In genomic region chr2:158953454-158953853, GRCh38 we compare ENCODE assay signal across 12 cellular contexts. TPM values are rescaled to one million over a fixed set of nuclear protein-coding genes. Genes with fewer than 3 reads are reported as not detected.
DNase-seq lines count a peak whose midpoint lies in the region; TF ChIP-seq lines count a peak whose summit lies in the region.
"Had no signal": no experiment of that assay in that cellular context is flagged by ENCODE, and none has a peak within 500 bp of the region (broad histone marks: within the 10 kb centered on the region; RNA-seq: fewer than 3 reads in every experiment).

No MANE protein-coding gene starts in this region.

- H3K9me3 Mint-ChIP-seq in nephron, result peaks cover 3% of the 10 kb centered on the region
- H3K9me3 Mint-ChIP-seq: activated T-cell treated with anti-CD3 and anti-CD28 coated beads, Interleukin-2, amount 50 U/mL, for 72 hours had no signal

- CTCF ChIA-PET in A673 (lab: Charles Lee), result interaction anchor here (0.5 kb wide), 1 partner anchor 16 kb away, joined by 4 read pairs; no protein-coding TSS in a partner anchor

- no peak for TF ChIP-seq CTCF in A673 (conservative IDR thresholded peaks at IDR 0.05; ENCODE audit: low read depth, low read length)
- no peak for TF ChIP-seq CTCF in nephron (IDR thresholded peaks at IDR 0.05; ENCODE audit: unreplicated experiment in 3 of 3)

- peaks cover 13% of the 10 kb centered on the region for H3K4me1 ChIP-seq in A673 (ENCODE audit: insufficient read depth, low read length, poor library complexity, severe bottlenecking)
- H3K4me1 ChIP-seq in duodenal mucosa (ENCODE audit: control insufficient read depth in 1 of 2, insufficient read depth in 2 of 2, low read length in 2 of 2), result peaks cover 6 to 14% of the 10 kb centered on the region in 2 donors
- H3K4me1 ChIP-seq in effector memory CD4-positive, alpha-beta T cell (ENCODE audit: control insufficient read depth, insufficient read depth, low read length, poor library complexity, severe bottlenecking), result no peaks in the 10 kb centered on the region

- no peaks in the 10 kb centered on the region for H3K36me3 Mint-ChIP-seq in nephron (ENCODE audit: low read depth)

- H3K27me3 ChIP-seq in A673 (replicated peaks; ENCODE audit: insufficient read depth, low read depth, low read length, poor library complexity) (no peaks in the 10 kb centered on the region), duodenal mucosa (ENCODE audit: control insufficient read depth in 1 of 2, insufficient read depth in 2 of 2, low read length in 2 of 2) (no peaks in the 10 kb centered on the region)
- H3K27me3 ChIP-seq in effector memory CD4-positive, alpha-beta T cell (replicated peaks; ENCODE audit: control insufficient read depth, insufficient read depth, low read length, poor library complexity, severe bottlenecking), result no peaks in the 10 kb centered on the region

- H3K36me3 ChIP-seq in A673 (ENCODE audit: insufficient read depth, low read length, poor library complexity, severe bottlenecking), result no peaks in the 10 kb centered on the region
- H3K36me3 ChIP-seq in duodenal mucosa (ENCODE audit: control insufficient read depth in 1 of 2, insufficient read depth in 2 of 2, low read length in 2 of 2), result no peaks in the 10 kb centered on the region
- no peaks in the 10 kb centered on the region for H3K36me3 ChIP-seq in effector memory CD4-positive, alpha-beta T cell (ENCODE audit: control insufficient read depth, insufficient read depth, low read length)

- no peaks in the 10 kb centered on the region for H3K27me3 Mint-ChIP-seq in nephron (ENCODE audit: low read depth)

- H3K4me1 Mint-ChIP-seq in nephron, result peaks cover 40% of the 10 kb centered on the region

- H3K27ac Mint-ChIP-seq in nephron, result peak overlapping the region; percentile 96 to 98 (median 98)
- H3K27ac Mint-ChIP-seq: activated T-cell treated with anti-CD3 and anti-CD28 coated beads, Interleukin-2, amount 50 U/mL, for 72 hours; naive thymus-derived CD4-positive, alpha-beta T cell had no signal

- BruUV-seq in A673 (replicated peaks; lab: Mats Ljungman, UMichigan), result no TSS peak

- peak overlapping the region in 1 of 2 donors; percentile 14 for H3K9ac ChIP-seq in duodenal mucosa (ENCODE audit: low read depth in 1 of 2, low read length in 2 of 2)

- no peak overlapping the region for H3K4me3 ChIP-seq in A673 (ENCODE audit: low read depth, low read length, poor library complexity, severe bottlenecking)
- H3K4me3 ChIP-seq in duodenal mucosa (ENCODE audit: low read depth in 1 of 2, low read length in 2 of 2), result peak overlapping the region in 1 of 2 donors; percentile 17
- no peak overlapping the region for H3K4me3 ChIP-seq in effector memory CD4-positive, alpha-beta T cell (ENCODE audit: insufficient read depth, low read depth, low read length, poor library complexity, severe bottlenecking)

- intact Hi-C loops in A673 (cut with micrococcal nuclease; ENCODE audit: unreplicated experiment), result no loop called here

- H3K9me3 ChIP-seq in A673 (ENCODE audit: low read depth, low read length, poor library complexity, severe bottlenecking), result no peaks in the 10 kb centered on the region
- no peaks in the 10 kb centered on the region for H3K9me3 ChIP-seq in duodenal mucosa (ENCODE audit: control insufficient read depth in 1 of 2, low read length in 2 of 2)
- H3K9me3 ChIP-seq in effector memory CD4-positive, alpha-beta T cell (ENCODE audit: control insufficient read depth, low read length), result no peaks in the 10 kb centered on the region

- DNase-seq in A673 (ENCODE audit: low spot score) (peak; percentile 13), OCI-M1 (lab: John Stamatoyannopoulos, UW) (peak; percentile 57), iPS-NIHi11 (ENCODE audit: low spot score) (no peak), T-helper 2 cell (no peak), foreskin melanocyte (no peak)
- no peak for DNase-seq in effector memory CD4-positive, alpha-beta T cell
- DNase-seq: cortex of kidney; naive thymus-derived CD4-positive, alpha-beta T cell; NK-92 treated with Interleukin-12 subunit alpha and Interleukin-12 subunit beta, amount 100 ng/mL, for 24 hours had no signal

- POLR2A ChIA-PET in A673 (lab: Charles Lee; ENCODE audit: low non-redundant PET), result no interaction called here

- H3K4me3 Mint-ChIP-seq in nephron, result peak overlapping the region; percentile 37 to 59 (median 57)
- H3K4me3 Mint-ChIP-seq: activated T-cell treated with anti-CD3 and anti-CD28 coated beads, Interleukin-2, amount 50 U/mL, for 72 hours; naive thymus-derived CD4-positive, alpha-beta T cell had no signal

- no peak overlapping the region for H3K27ac ChIP-seq in A673 (ENCODE audit: low read depth, low read length, poor library complexity, severe bottlenecking)
- peak overlapping the region; percentile 14 for H3K27ac ChIP-seq in duodenal mucosa (ENCODE audit: low read depth, low read length)
- no peak overlapping the region for H3K27ac ChIP-seq in effector memory CD4-positive, alpha-beta T cell (ENCODE audit: insufficient read depth, low read length, poor library complexity, severe bottlenecking)

RNA-seq across cellular contexts. Expression of gene TANC1, which starts 15.0 kb away (rescaled TPM):
- total RNA-seq in A673 (2021), result 9.0 and 12.8 TPM in 2 replicates

Comparison
In these comparisons a context has a peak if more than half of its experiments do, and no peak if none do; other contexts are left out.
1. DNase-seq: peak in A673 (single experiment) and OCI-M1 (single experiment); none in iPS-NIHi11 (single experiment), T-helper 2 cell (0 of 5), foreskin melanocyte (single experiment) and effector memory CD4-positive, alpha-beta T cell (0 of 3).